ENCODE assay signal across 27 cellular contexts in genomic region chr7:22300839-22301238, GRCh38. TPM values are rescaled to one million over a fixed set of nuclear protein-coding genes. Genes with fewer than 3 reads are reported as not detected.
"Had no signal": no experiment of that assay in that cellular context is flagged by ENCODE, and none has a peak within 500 bp of the region (broad histone marks: within the 10 kb centered on the region; RNA-seq: fewer than 3 reads in every experiment).

No MANE protein-coding gene starts in this region.

- H3K9me3 ChIP-seq: ovary, psoas muscle, right lobe of liver, suprapubic skin, testis, tibial artery, transverse colon, upper lobe of right lung, uterus had no signal

- H3K27me3 Mint-ChIP-seq: stimulated activated naive B cell treated with anti-CD40 and anti-IgM and Interleukin-4, amounts not matched to agents 10 μg/mL and 1 μg/mL and 100 μg/mL, for 72 hours; type B pancreatic cell had no signal

- H3K9me3 Mint-ChIP-seq: natural killer cell; stimulated activated naive CD8-positive, alpha-beta T cell treated with anti-CD3 and anti-CD28 coated beads, Interleukin-15, amount 100 ng/mL, for 72 hours; type B pancreatic cell had no signal

- H3K27ac Mint-ChIP-seq: naive thymus-derived CD4-positive, alpha-beta T cell; natural killer cell; nephron; neural progenitor cell; stimulated activated effector memory CD8-positive, alpha-beta T cell treated with anti-CD3 and anti-CD28 coated beads, Interleukin-12 subunit alpha, Interleukin-12 subunit beta, amount 100 ng/mL, for 72 hours; stimulated activated naive B cell treated with anti-CD40 and anti-IgM and Interleukin-4, amounts not matched to agents 10 μg/mL and 1 μg/mL and 100 μg/mL, for 72 hours; stimulated activated naive CD8-positive, alpha-beta T cell treated with anti-CD3 and anti-CD28 coated beads, Interleukin-15, amount 100 ng/mL, for 72 hours; type B pancreatic cell had no signal

- FAIRE-seq: small intestine had no signal

- H3K4me3 Mint-ChIP-seq: naive thymus-derived CD4-positive, alpha-beta T cell; natural killer cell; nephron; neural progenitor cell; stimulated activated effector memory CD8-positive, alpha-beta T cell treated with anti-CD3 and anti-CD28 coated beads, Interleukin-12 subunit alpha, Interleukin-12 subunit beta, amount 100 ng/mL, for 72 hours; stimulated activated naive B cell treated with anti-CD40 and anti-IgM and Interleukin-4, amounts not matched to agents 10 μg/mL and 1 μg/mL and 100 μg/mL, for 72 hours; stimulated activated naive CD8-positive, alpha-beta T cell treated with anti-CD3 and anti-CD28 coated beads, Interleukin-15, amount 100 ng/mL, for 72 hours; type B pancreatic cell had no signal

- ATAC-seq: naive thymus-derived CD4-positive, alpha-beta T cell; natural killer cell; psoas muscle; right cardiac atrium; right lobe of liver; stimulated activated effector memory CD8-positive, alpha-beta T cell treated with anti-CD3 and anti-CD28 coated beads, Interleukin-12 subunit alpha, Interleukin-12 subunit beta, amount 100 ng/mL, for 72 hours; stimulated activated naive B cell treated with anti-CD40 and anti-IgM and Interleukin-4, amounts not matched to agents 10 μg/mL and 1 μg/mL and 100 μg/mL, for 72 hours; stimulated activated naive CD8-positive, alpha-beta T cell treated with anti-CD3 and anti-CD28 coated beads, Interleukin-15, amount 100 ng/mL, for 72 hours; stimulated activated naive CD8-positive, alpha-beta T cell treated with anti-CD3 and anti-CD28 coated beads, Interleukin-15, Interleukin-2, amounts not matched to agents 100 U/mL and 50 U/mL, for 24 hours; upper lobe of right lung had no signal

- H3K4me1 Mint-ChIP-seq: naive thymus-derived CD4-positive, alpha-beta T cell; nephron; stimulated activated effector memory CD8-positive, alpha-beta T cell treated with anti-CD3 and anti-CD28 coated beads, Interleukin-12 subunit alpha, Interleukin-12 subunit beta, amount 100 ng/mL, for 72 hours; stimulated activated naive CD8-positive, alpha-beta T cell treated with anti-CD3 and anti-CD28 coated beads, Interleukin-15, amount 100 ng/mL, for 72 hours had no signal

- H3K27ac ChIP-seq: neural progenitor cell, ovary, psoas muscle, right lobe of liver, sigmoid colon, suprapubic skin, tibial artery, transverse colon, upper lobe of right lung, uterus had no signal

- H3K27me3 ChIP-seq: neural progenitor cell, ovary, right lobe of liver, sigmoid colon, suprapubic skin, testis, tibial artery, transverse colon, upper lobe of right lung, uterus had no signal

- H3K36me3 ChIP-seq: neural progenitor cell, ovary, right lobe of liver, sigmoid colon, tibial artery, transverse colon, uterus had no signal

- H2AFZ ChIP-seq: neural progenitor cell had no signal

- H3K36me3 Mint-ChIP-seq: naive thymus-derived CD4-positive, alpha-beta T cell; natural killer cell; neural progenitor cell; stimulated activated effector memory CD8-positive, alpha-beta T cell treated with anti-CD3 and anti-CD28 coated beads, Interleukin-12 subunit alpha, Interleukin-12 subunit beta, amount 100 ng/mL, for 72 hours; type B pancreatic cell had no signal

- H3K4me3 ChIP-seq: neural progenitor cell, ovary, psoas muscle, right lobe of liver, sigmoid colon, suprapubic skin, testis, tibial artery, transverse colon, upper lobe of right lung, uterus had no signal

- DNase-seq: naive thymus-derived CD4-positive, alpha-beta T cell; natural killer cell; occipital lobe; ovary; psoas muscle; right cardiac atrium; right lobe of liver; sigmoid colon; small intestine; stimulated activated CD4-positive, alpha-beta T cell treated with anti-CD3 and anti-CD28 coated beads, Interleukin-15, amount 100 ng/mL, for 24 hours; stimulated activated CD4-positive, alpha-beta T cell treated with anti-CD3 and anti-CD28 coated beads, Interleukin-2, amount 100 ng/mL, for 24 hours; stimulated activated CD4-positive, alpha-beta T cell treated with anti-CD3 and anti-CD28 coated beads, Interleukin-2, amount 100 ng/mL, for 48 hours; stimulated activated CD4-positive, alpha-beta T cell treated with anti-CD3 and anti-CD28 coated beads, Interleukin-4, amount 100 ng/mL, for 24 hours; stimulated activated naive B cell treated with anti-CD40 and anti-IgM and Interleukin-4, amounts not matched to agents 10 μg/mL and 1 μg/mL and 100 μg/mL, for 72 hours; stimulated activated naive CD8-positive, alpha-beta T cell treated with anti-CD3 and anti-CD28 coated beads, Interleukin-15, amount 100 ng/mL, for 72 hours; stimulated activated naive CD8-positive, alpha-beta T cell treated with anti-CD3 and anti-CD28 coated beads, Interleukin-15, Interleukin-2, amounts not matched to agents 100 U/mL and 50 U/mL, for 24 hours; substantia nigra; testis; tibial artery; transverse colon; upper lobe of right lung; uterus had no signal

- H3K4me2 ChIP-seq: neural progenitor cell had no signal

- H3K4me1 ChIP-seq: neural progenitor cell, psoas muscle, right lobe of liver, sigmoid colon, transverse colon, uterus had no signal

- H3K9ac ChIP-seq: neural progenitor cell had no signal

RNA-seq across cellular contexts. Expression of gene RAPGEF5, which starts 56.1 kb away (rescaled TPM):
- polyA plus RNA-seq: naive thymus-derived CD4-positive, alpha-beta T cell had no signal
